ENCODE assay signal across 1 cellular context in genomic region chr4:2965262-2965661, GRCh38.
TF ChIP-seq lines count a peak whose summit lies in the region.

No MANE protein-coding gene starts in this region.

TF ChIP-seq in H1, 55 proteins besides CTCF, POLR2A, EP300 and RAD21:
- no peak for TF ChIP-seq CHD2 (IDR thresholded peaks at IDR 0.05; ENCODE audit: low read length)
- TF ChIP-seq CREB1 (IDR thresholded peaks at IDR 0.05), result no peak
- no peak for TF ChIP-seq JUN (IDR thresholded peaks at IDR 0.05; ENCODE audit: low read depth, low read length)
- no peak for TF ChIP-seq NRF1 (IDR thresholded peaks at IDR 0.05; ENCODE audit: low read depth, low read length)
- TF ChIP-seq RBBP5 (IDR thresholded peaks at IDR 0.05; ENCODE audit: borderline replicate concordance, low read depth, low read length), result no peak
- no peak for TF ChIP-seq SAP30 (IDR thresholded peaks at IDR 0.05; ENCODE audit: insufficient read depth, insufficient replicate concordance, low read length)
- TF ChIP-seq SUZ12 (IDR thresholded peaks at IDR 0.05; ENCODE audit: low read length), result no peak
- TF ChIP-seq MAFK (IDR thresholded peaks at IDR 0.05; ENCODE audit: low read depth, low read length), result no peak
- TF ChIP-seq TAF7 (optimal IDR thresholded peaks at IDR 0.05; ENCODE audit: borderline replicate concordance, low read depth, low read length), result no peak
- TF ChIP-seq SIRT6 (IDR thresholded peaks at IDR 0.05; ENCODE audit: low read length), result no peak
- no peak for TF ChIP-seq BCL11A (IDR thresholded peaks at IDR 0.05; ENCODE audit: low read depth in 2 of 2, low read length in 2 of 2)
- TF ChIP-seq, protein P1, sequence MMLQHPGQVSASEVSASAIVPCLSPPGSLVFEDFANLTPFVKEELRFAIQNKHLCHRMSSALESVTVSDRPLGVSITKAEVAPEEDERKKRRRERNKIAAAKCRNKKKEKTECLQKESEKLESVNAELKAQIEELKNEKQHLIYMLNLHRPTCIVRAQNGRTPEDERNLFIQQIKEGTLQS (IDR thresholded peaks at IDR 0.05; ENCODE audit: insufficient read depth, low read depth, low read length), result no peak
- TF ChIP-seq TAF1 (IDR thresholded peaks at IDR 0.05; ENCODE audit: low read depth, low read length), result no peak
